Comparison of ENCODE assay signal across 17 cellular contexts in genomic region chr22:27483095-27483798, GRCh38.
DNase-seq lines count a peak whose midpoint lies in the region; ATAC-seq, FAIRE-seq and TF ChIP-seq lines count a peak whose summit lies in the region.
"Had no signal": no experiment of that assay in that cellular context is flagged by ENCODE, and none has a peak within 500 bp of the region (broad histone marks: within the 10 kb centered on the region; RNA-seq: fewer than 3 reads in every experiment).

No MANE protein-coding gene starts in this region.

- TF ChIP-seq CTCF in HepG2 (CRISPR knock-in tag; IDR thresholded peaks at IDR 0.05) = no peak
- TF ChIP-seq CTCF in right lobe of liver (IDR thresholded peaks at IDR 0.05) = no peak
- no peak for TF ChIP-seq CTCF in RWPE2 (IDR thresholded peaks at IDR 0.05; ENCODE audit: poor library complexity, severe bottlenecking)
- TF ChIP-seq CTCF in kidney (IDR thresholded peaks at IDR 0.05; ENCODE audit: borderline replicate concordance, extremely low read depth, insufficient read depth) = no peak
- no peak for TF ChIP-seq CTCF in smooth muscle cell (IDR thresholded peaks at IDR 0.05; ENCODE audit: borderline replicate concordance, insufficient read depth, poor library complexity, severe bottlenecking)

- no peak for FAIRE-seq in HepG2 (lab: Jason Lieb, UNC)
- FAIRE-seq in kidney (lab: Jason Lieb, UNC) = no peak
- FAIRE-seq: G401.6, GM12891 had no signal

- peaks cover 32% of the 10 kb centered on the region for H3K4me1 ChIP-seq in HepG2 (ENCODE audit: insufficient read depth, low read length)
- peaks cover 0 to 6% (median 2%) of the 10 kb centered on the region in 4 donors for H3K4me1 ChIP-seq in right lobe of liver
- peaks cover 17% of the 10 kb centered on the region for H3K4me1 ChIP-seq in RWPE2 (ENCODE audit: insufficient read depth, poor library complexity, severe bottlenecking)
- no peaks in the 10 kb centered on the region for H3K4me1 ChIP-seq in kidney (ENCODE audit: control insufficient read depth in 1 of 2, insufficient read depth in 1 of 2, low read depth in 1 of 2, low read length in 2 of 2)
- peaks cover 0 to 6% (median 0%) of the 10 kb centered on the region in 5 donors for H3K4me1 ChIP-seq in subcutaneous abdominal adipose tissue (ENCODE audit: control insufficient read depth in 5 of 5, insufficient read depth in 5 of 5, low read length in 5 of 5)
- peaks cover 13% of the 10 kb centered on the region for H3K4me1 ChIP-seq in smooth muscle cell (ENCODE audit: low read depth)

- no peak overlapping the region for H3K9ac ChIP-seq in HepG2 (ENCODE audit: insufficient read depth, low read depth, low read length)
- H3K9ac ChIP-seq in kidney (ENCODE audit: low read length in 2 of 2) = no peak overlapping the region
- H3K9ac ChIP-seq in subcutaneous abdominal adipose tissue (ENCODE audit: low read length in 5 of 5) = no peak overlapping the region
- H3K9ac ChIP-seq in smooth muscle cell (ENCODE audit: low read depth) = no peak overlapping the region

- ATAC-seq in HepG2 = no peak
- no peak for ATAC-seq in right lobe of liver
- ATAC-seq in RWPE2 (ENCODE audit: low read depth) = no peak
- ATAC-seq: HCT116 had no signal

- H3K27ac ChIP-seq in HepG2 (ENCODE audit: extremely low read length, insufficient read depth, low read length) = no peak overlapping the region
- H3K27ac ChIP-seq in right lobe of liver = no peak overlapping the region
- peak overlapping the region; percentile 32 for H3K27ac ChIP-seq in RWPE2 (ENCODE audit: poor library complexity, severe bottlenecking)
- H3K27ac ChIP-seq in kidney (ENCODE audit: low read depth in 2 of 2, low read length in 2 of 2) = no peak overlapping the region
- no peak overlapping the region for H3K27ac ChIP-seq in subcutaneous abdominal adipose tissue (ENCODE audit: low read depth, low read length)
- H3K27ac ChIP-seq in smooth muscle cell (ENCODE audit: low read depth) = no peak overlapping the region

- H3K4me3 ChIP-seq in HepG2 (replicated peaks in 1 of 3; ENCODE audit: insufficient read depth in 1 of 3, low read depth in 2 of 3, low read length in 3 of 3) (no peak overlapping the region), right lobe of liver (no peak overlapping the region), RWPE2 (ENCODE audit: severe bottlenecking) (no peak overlapping the region), kidney (ENCODE audit: low read length in 2 of 2) (no peak overlapping the region), subcutaneous abdominal adipose tissue (ENCODE audit: low read depth in 1 of 5, low read length in 5 of 5) (peak overlapping the region in 4 of 5 donors; percentile 17 to 57 (median 18)), smooth muscle cell (no peak overlapping the region)

- no peaks in the 10 kb centered on the region for H3K36me3 ChIP-seq in HepG2 (replicated peaks in 1 of 2; ENCODE audit: control insufficient read depth in 1 of 2, insufficient read depth in 2 of 2, low read length in 2 of 2)
- no peaks in the 10 kb centered on the region for H3K36me3 ChIP-seq in right lobe of liver
- H3K36me3 ChIP-seq in RWPE2 (ENCODE audit: low read depth) = peaks cover 20% of the 10 kb centered on the region
- H3K36me3 ChIP-seq in kidney (ENCODE audit: control insufficient read depth in 1 of 2, insufficient read depth in 2 of 2, low read length in 2 of 2) = no peaks in the 10 kb centered on the region
- H3K36me3 ChIP-seq in subcutaneous abdominal adipose tissue (ENCODE audit: control insufficient read depth in 5 of 5, insufficient read depth in 5 of 5, low read length in 5 of 5) = no peaks in the 10 kb centered on the region
- H3K36me3 ChIP-seq in smooth muscle cell (ENCODE audit: low read depth) = no peaks in the 10 kb centered on the region

- no peak for TF ChIP-seq EP300 in HepG2 (IDR thresholded peaks at IDR 0.05; ENCODE audit: low read depth in 2 of 2, low read length in 2 of 2)
- no peak for TF ChIP-seq EP300 in HepG2 (CRISPR knock-in tag; IDR thresholded peaks at IDR 0.05; ENCODE audit: borderline replicate concordance)

- no peaks in the 10 kb centered on the region for H3F3A ChIP-seq in smooth muscle cell (ENCODE audit: low read depth)

- TF ChIP-seq POLR2A in HepG2 (IDR thresholded peaks at IDR 0.05; ENCODE audit: insufficient read depth in 1 of 2, low read depth in 2 of 2, low read length in 2 of 2) = no peak
- no peak for TF ChIP-seq POLR2A in right lobe of liver (IDR thresholded peaks at IDR 0.05)

- H3K27me3 ChIP-seq in HepG2 (ENCODE audit: control insufficient read depth in 1 of 2, insufficient read depth in 2 of 2, low read length in 2 of 2) (peaks cover 0 to 11% of the 10 kb centered on the region in 2 experiments; a peak in 1 of 5 replicates), right lobe of liver (no peaks in the 10 kb centered on the region), RWPE2 (ENCODE audit: insufficient read depth, poor library complexity, severe bottlenecking) (no peaks in the 10 kb centered on the region), subcutaneous abdominal adipose tissue (ENCODE audit: control insufficient read depth in 5 of 5, insufficient read depth in 4 of 5, low read length in 5 of 5) (peaks cover 0 to 4% (median 3%) of the 10 kb centered on the region in 5 donors), smooth muscle cell (ENCODE audit: low read depth) (no peaks in the 10 kb centered on the region)

- intact Hi-C loops in HepG2 (cut with micrococcal nuclease; ENCODE audit: unreplicated experiment) (no loop called here), right lobe of liver (cut with DNase I) (no loop called here), kidney (cut with DNase I) (no loop called here)

- H3K79me2 ChIP-seq in HepG2 (ENCODE audit: insufficient read depth, low read length) = no peaks in the 10 kb centered on the region
- no peaks in the 10 kb centered on the region for H3K79me2 ChIP-seq in smooth muscle cell (ENCODE audit: low read depth)

- CTCF ChIA-PET in HepG2 (lab: Yijun Ruan, JAX; ENCODE audit: low intra/inter-chr PET ratio, low total read pairs) = no interaction called here

- H2AFZ ChIP-seq in HepG2 (ENCODE audit: low read length) (no peak overlapping the region), smooth muscle cell (ENCODE audit: low read depth) (no peak overlapping the region)

- BruUV-seq in HepG2 (replicated peaks; lab: Mats Ljungman, UMichigan) = no TSS peak

- no peak for TF ChIP-seq RAD21 in HepG2 (CRISPR knock-in tag; IDR thresholded peaks at IDR 0.05)

- H4K20me1 ChIP-seq in HepG2 (ENCODE audit: insufficient read depth, low read length) (no peaks in the 10 kb centered on the region), smooth muscle cell (ENCODE audit: low read depth) (no peaks in the 10 kb centered on the region)

- POLR2A ChIA-PET in HepG2 (lab: Yijun Ruan, JAX) = no interaction called here

- in situ Hi-C loops in HepG2 (cut with HindIII; ENCODE audit: extremely low pct_ligation_motif_present, low pct_unique_long_range_greater_than_20kb) = no loop called here

- DNase-seq in HepG2 (ENCODE audit: low spot score) = no peak
- DNase-seq in right lobe of liver = no peak
- no peak for DNase-seq in RWPE2 (ENCODE audit: low spot score)
- peak; percentile 12 for DNase-seq in kidney
- no peak for DNase-seq in smooth muscle cell (lab: John Stamatoyannopoulos, UW; ENCODE audit: unreplicated experiment)
- no peak for DNase-seq in OCI-M2 (lab: John Stamatoyannopoulos, UW; ENCODE audit: unreplicated experiment)
- no peak for DNase-seq in H4 (ENCODE audit: low spot score)
- DNase-seq: 8988T; ACHN; C1 segment of cervical spinal cord; CD4-positive, alpha-beta T cell; DMS79; GOT3 had no signal

- H3K4me2 ChIP-seq in HepG2 (ENCODE audit: low read depth, low read length) = no peak overlapping the region
- no peak overlapping the region for H3K4me2 ChIP-seq in smooth muscle cell

- 58% methylated on average over 11 of the region's 12 CpGs for WGBS in HepG2 (ENCODE audit: low lambda C conversion rate)
- 57% methylated on average over 10 of the region's 12 CpGs for WGBS in right lobe of liver (ENCODE audit: insufficient coverage, low coverage, low lambda C conversion rate, missing lambda C conversion rate)
- 86% methylated on average over 12 of the region's 12 CpGs for WGBS in smooth muscle cell (ENCODE audit: low lambda C conversion rate)

- no peaks in the 10 kb centered on the region for H3K9me3 ChIP-seq in HepG2 (ENCODE audit: low read length)
- H3K9me3 ChIP-seq in right lobe of liver = no peaks in the 10 kb centered on the region
- peaks cover 2% of the 10 kb centered on the region for H3K9me3 ChIP-seq in RWPE2 (ENCODE audit: severe bottlenecking)
- no peaks in the 10 kb centered on the region for H3K9me3 ChIP-seq in kidney (ENCODE audit: control insufficient read depth in 1 of 2, low read length in 2 of 2)
- no peaks in the 10 kb centered on the region for H3K9me3 ChIP-seq in subcutaneous abdominal adipose tissue (ENCODE audit: control insufficient read depth in 5 of 5, low read length in 5 of 5)
- no peaks in the 10 kb centered on the region for H3K9me3 ChIP-seq in smooth muscle cell (replicated peaks; ENCODE audit: low read depth)

TF ChIP-seq in HepG2, 621 proteins besides CTCF, POLR2A, EP300 and RAD21:
- TF ChIP-seq, protein P1, sequence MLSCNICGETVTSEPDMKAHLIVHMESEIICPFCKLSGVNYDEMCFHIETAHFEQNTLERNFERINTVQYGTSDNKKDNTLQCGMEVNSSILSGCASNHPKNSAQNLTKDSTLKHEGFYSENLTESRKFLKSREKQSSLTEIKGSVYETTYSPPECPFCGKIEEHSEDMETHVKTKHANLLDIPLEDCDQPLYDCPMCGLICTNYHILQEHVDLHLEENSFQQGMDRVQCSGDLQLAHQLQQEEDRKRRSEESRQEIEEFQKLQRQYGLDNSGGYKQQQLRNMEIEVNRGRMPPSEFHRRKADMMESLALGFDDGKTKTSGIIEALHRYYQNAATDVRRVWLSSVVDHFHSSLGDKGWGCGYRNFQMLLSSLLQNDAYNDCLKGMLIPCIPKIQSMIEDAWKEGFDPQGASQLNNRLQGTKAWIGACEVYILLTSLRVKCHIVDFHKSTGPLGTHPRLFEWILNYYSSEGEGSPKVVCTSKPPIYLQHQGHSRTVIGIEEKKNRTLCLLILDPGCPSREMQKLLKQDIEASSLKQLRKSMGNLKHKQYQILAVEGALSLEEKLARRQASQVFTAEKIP (CRISPR knock-in tag; IDR thresholded peaks at IDR 0.05; ENCODE audit: borderline replicate concordance) = no peak
- TF ChIP-seq ZNF629 (CRISPR knock-in tag; conservative IDR thresholded peaks at IDR 0.05) = peak; percentile 82

Comparison
In these comparisons a context has a peak if more than half of its experiments do, and no peak if none do; other contexts are left out.
1. H3K4me3 ChIP-seq: peak in subcutaneous abdominal adipose tissue (4 of 5); none in HepG2 (0 of 3), right lobe of liver (0 of 3), RWPE2 (single experiment), kidney (0 of 2) and smooth muscle cell (single experiment).